ENCODE assay signal across 14 cellular contexts in the genomic region with DNA sequence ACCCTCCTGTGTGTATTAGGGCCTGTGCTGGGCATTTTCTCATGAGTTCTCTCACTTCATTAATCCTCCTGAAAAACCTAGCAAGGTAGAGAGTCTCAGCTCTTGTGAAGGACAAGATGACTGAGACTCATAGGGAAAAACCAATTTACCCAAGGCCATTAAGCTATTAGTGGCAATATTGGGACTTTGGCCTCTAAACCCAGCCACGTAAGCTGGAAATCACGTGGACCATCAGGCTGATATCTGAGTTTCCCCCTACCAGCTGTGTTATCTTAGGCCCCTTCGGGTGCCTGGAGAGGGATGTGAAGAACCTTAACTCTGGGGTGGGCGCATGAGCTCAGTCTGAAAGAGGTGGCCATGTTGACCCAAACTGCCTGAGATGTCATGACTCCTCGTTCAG.
A peak's percentile ranks its signal among the peaks of the same experiment; 100 is the strongest.
DNase-seq lines count a peak whose midpoint lies in the region; ATAC-seq and TF ChIP-seq lines count a peak whose summit lies in the region.
"Had no signal": no experiment of that assay in that cellular context is flagged by ENCODE, and none has a peak within 500 bp of the region (broad histone marks: within the 10 kb centered on the region; RNA-seq: fewer than 3 reads in every experiment).

No MANE protein-coding gene starts in this region.

- no peaks in the 10 kb centered on the region for H3K27me3 Mint-ChIP-seq in stimulated activated naive B cell treated with anti-CD40 and anti-IgM and Interleukin-4, amounts not matched to agents 10 μg/mL and 1 μg/mL and 100 μg/mL, for 72 hours
- H3K27me3 Mint-ChIP-seq: B cell had no signal

- H3K9me3 ChIP-seq in left ventricle myocardium inferior (replicated peaks) (no peaks in the 10 kb centered on the region), ascending aorta (no peaks in the 10 kb centered on the region)
- H3K9me3 ChIP-seq: HAP-1 had no signal

- intact Hi-C loops in left ventricle myocardium inferior (cut with micrococcal nuclease) (no loop called here), Right ventricle myocardium superior (cut with DNase I) (no loop called here), ascending aorta (cut with DNase I) (no loop called here), sciatic nerve (cut with DNase I) (no loop called here)

- H3K4me1 ChIP-seq in left ventricle myocardium inferior (peaks cover 37% of the 10 kb centered on the region), ascending aorta (peaks cover 0 to 15% of the 10 kb centered on the region in 2 donors)

- H3K36me3 Mint-ChIP-seq in stimulated activated naive B cell treated with anti-CD40 and anti-IgM and Interleukin-4, amounts not matched to agents 10 μg/mL and 1 μg/mL and 100 μg/mL, for 72 hours = peaks cover 0 to 3% of the 10 kb centered on the region in 2 donors
- H3K36me3 Mint-ChIP-seq: CD14-positive monocyte had no signal

- DNase-seq in left ventricle myocardium inferior (no peak), Right ventricle myocardium superior (no peak), ascending aorta (ENCODE audit: low spot score in 2 of 2) (no peak), sciatic nerve (ENCODE audit: low spot score) (no peak), iPS-NIHi7 (ENCODE audit: extremely low spot score) (no peak), H4 (ENCODE audit: low spot score) (no peak)
- no peak for DNase-seq in stimulated activated naive B cell treated with anti-CD40 and anti-IgM and Interleukin-4, amounts not matched to agents 10 μg/mL and 1 μg/mL and 100 μg/mL, for 72 hours
- DNase-seq: DMS79 had no signal

- no peak overlapping the region for H3K4me3 Mint-ChIP-seq in stimulated activated naive B cell treated with anti-CD40 and anti-IgM and Interleukin-4, amounts not matched to agents 10 μg/mL and 1 μg/mL and 100 μg/mL, for 72 hours
- H3K4me3 Mint-ChIP-seq: B cell, CD14-positive monocyte, GM23338 had no signal

- H3K4me1 Mint-ChIP-seq in stimulated activated naive B cell treated with anti-CD40 and anti-IgM and Interleukin-4, amounts not matched to agents 10 μg/mL and 1 μg/mL and 100 μg/mL, for 72 hours = peaks cover 11 to 30% of the 10 kb centered on the region in 2 donors
- H3K4me1 Mint-ChIP-seq: GM23338 had no signal

- H3K4me3 ChIP-seq in left ventricle myocardium inferior = no peak overlapping the region
- H3K4me3 ChIP-seq in ascending aorta = no peak overlapping the region
- H3K4me3 ChIP-seq: GM12878, GM23338, HAP-1 had no signal

- no peak overlapping the region for H3K27ac Mint-ChIP-seq in stimulated activated naive B cell treated with anti-CD40 and anti-IgM and Interleukin-4, amounts not matched to agents 10 μg/mL and 1 μg/mL and 100 μg/mL, for 72 hours
- H3K27ac Mint-ChIP-seq: B cell, GM23338 had no signal

- peak overlapping the region; percentile 36 for H3K27ac ChIP-seq in left ventricle myocardium inferior (replicated peaks)
- peak overlapping the region; percentile 74 to 76 for H3K27ac ChIP-seq in ascending aorta
- H3K27ac ChIP-seq: HL-60 had no signal

- ATAC-seq in Right ventricle myocardium superior (ENCODE audit: poor library complexity) (no peak), sciatic nerve (peak; percentile 57)
- no peak for ATAC-seq in stimulated activated naive B cell treated with anti-CD40 and anti-IgM and Interleukin-4, amounts not matched to agents 10 μg/mL and 1 μg/mL and 100 μg/mL, for 72 hours (replicated peaks)
- ATAC-seq: GM12878, GM23338 had no signal

- H3K36me3 ChIP-seq in left ventricle myocardium inferior (no peaks in the 10 kb centered on the region), ascending aorta (peaks cover 0 to 2% of the 10 kb centered on the region in 2 donors)
- H3K36me3 ChIP-seq: HAP-1 had no signal

- no peak for TF ChIP-seq CTCF in left ventricle myocardium inferior (IDR thresholded peaks at IDR 0.05; ENCODE audit: borderline replicate concordance)
- no peak for TF ChIP-seq CTCF in ascending aorta (IDR thresholded peaks at IDR 0.05)

- no peaks in the 10 kb centered on the region for H3K27me3 ChIP-seq in left ventricle myocardium inferior (ENCODE audit: low read depth)
- H3K27me3 ChIP-seq in ascending aorta = no peaks in the 10 kb centered on the region

- H3K9me3 Mint-ChIP-seq in stimulated activated naive B cell treated with anti-CD40 and anti-IgM and Interleukin-4, amounts not matched to agents 10 μg/mL and 1 μg/mL and 100 μg/mL, for 72 hours = no peaks in the 10 kb centered on the region
- H3K9me3 Mint-ChIP-seq: CD14-positive monocyte, GM23338 had no signal
